Comparison of ENCODE assay signal across 23 cellular contexts in genomic region chr19:29961311-29961710, GRCh38. TPM values are rescaled to one million over a fixed set of nuclear protein-coding genes. Genes with fewer than 3 reads are reported as not detected.
DNase-seq lines count a peak whose midpoint lies in the region; ATAC-seq, FAIRE-seq and TF ChIP-seq lines count a peak whose summit lies in the region.
"Had no signal": no experiment of that assay in that cellular context is flagged by ENCODE, and none has a peak within 500 bp of the region (broad histone marks: within the 10 kb centered on the region; RNA-seq: fewer than 3 reads in every experiment).

No MANE protein-coding gene starts in this region.

- H3K27ac ChIP-seq in A549 (no peak overlapping the region), HEK293 (ENCODE audit: extremely low read depth, low read depth, low read length) (no peak overlapping the region)
- H3K27ac ChIP-seq in naive thymus-derived CD4-positive, alpha-beta T cell (ENCODE audit: low read depth, low read length) = no peak overlapping the region
- H3K27ac ChIP-seq: BLaER1 treated with 17β-estradiol and CSF1 and Interleukin-3, amounts not matched to agents 10 nM and 100 nM; C4-2B had no signal

- peaks cover 25% of the 10 kb centered on the region for H3K4me1 ChIP-seq in A549
- H3K4me1 ChIP-seq in HEK293 (ENCODE audit: control insufficient read depth, insufficient read depth, low read length) = peaks cover 56% of the 10 kb centered on the region
- peaks cover 14 to 16% of the 10 kb centered on the region in 2 donors for H3K4me1 ChIP-seq in naive thymus-derived CD4-positive, alpha-beta T cell (ENCODE audit: control insufficient read depth in 2 of 2, insufficient read depth in 2 of 2, low read length in 2 of 2)
- H3K4me1 ChIP-seq: Caco-2 had no signal

- POLR2A ChIA-PET in A549 (lab: Yijun Ruan, JAX) = interaction anchor here (0.6 kb wide), 1 partner anchor 77 kb away, joined by 3 read pairs; no protein-coding TSS in a partner anchor
- POLR2A ChIA-PET in HEK293 (lab: Yijun Ruan, JAX) = interaction anchor here (0.7 kb wide), 3 partner anchors 8 to 128 kb away, joined by 3 to 5 read pairs (median 4); no protein-coding TSS in a partner anchor
- POLR2A ChIA-PET in naive thymus-derived CD4-positive, alpha-beta T cell (lab: Charles Lee) = interaction anchor here (0.6 kb wide), 1 partner anchor 24 kb away, joined by 3 read pairs; no protein-coding TSS in a partner anchor

- H3K36me3 ChIP-seq in HEK293 (ENCODE audit: control insufficient read depth in 2 of 2, insufficient read depth in 1 of 2, low read length in 2 of 2) = peaks cover 0 to 40% of the 10 kb centered on the region in 2 experiments; a peak in 2 of 3 replicates
- no peaks in the 10 kb centered on the region for H3K36me3 ChIP-seq in naive thymus-derived CD4-positive, alpha-beta T cell (ENCODE audit: control insufficient read depth in 2 of 3, insufficient read depth in 3 of 3, low read length in 3 of 3)

- H3K27me3 ChIP-seq in naive thymus-derived CD4-positive, alpha-beta T cell (ENCODE audit: control insufficient read depth in 2 of 2, insufficient read depth in 2 of 2, low read length in 2 of 2) = no peaks in the 10 kb centered on the region
- H3K27me3 ChIP-seq: BLaER1 treated with 17β-estradiol and CSF1 and Interleukin-3, amounts not matched to agents 10 nM and 100 nM had no signal

- peaks cover 75% of the 10 kb centered on the region for H3K4me1 Mint-ChIP-seq in activated naive CD4-positive, alpha-beta T cell treated with anti-CD3 and anti-CD28 coated beads, Interleukin-2, amount 50 U/mL, for 24 hours
- peaks cover 64% of the 10 kb centered on the region for H3K4me1 Mint-ChIP-seq in activated naive CD4-positive, alpha-beta T cell treated with anti-CD3 and anti-CD28 coated beads for 36 hours (ENCODE audit: low read depth)
- H3K4me1 Mint-ChIP-seq in naive thymus-derived CD4-positive, alpha-beta T cell = peaks cover 36 to 95% (median 89%) of the 10 kb centered on the region in 7 donors

- no peak for ATAC-seq in A549
- no peak for ATAC-seq in naive thymus-derived CD4-positive, alpha-beta T cell
- no peak for ATAC-seq in HG02678 (IDR thresholded peaks at IDR 0.05; ENCODE audit: unreplicated experiment)
- ATAC-seq in GM21381 (IDR thresholded peaks at IDR 0.05; ENCODE audit: unreplicated experiment) = no peak
- ATAC-seq: CD8-positive, alpha-beta T cell had no signal

- H3K27me3 Mint-ChIP-seq in activated naive CD4-positive, alpha-beta T cell treated with anti-CD3 and anti-CD28 coated beads, Interleukin-2, amount 50 U/mL, for 24 hours = no peaks in the 10 kb centered on the region
- no peaks in the 10 kb centered on the region for H3K27me3 Mint-ChIP-seq in activated naive CD4-positive, alpha-beta T cell treated with anti-CD3 and anti-CD28 coated beads for 36 hours (ENCODE audit: low read depth)
- H3K27me3 Mint-ChIP-seq in naive thymus-derived CD4-positive, alpha-beta T cell = no peaks in the 10 kb centered on the region
- H3K27me3 Mint-ChIP-seq: B cell; CD4-positive, alpha-beta T cell had no signal

- intact Hi-C loops in activated naive CD4-positive, alpha-beta T cell treated with anti-CD3 and anti-CD28 coated beads for 36 hours (cut with micrococcal nuclease) = no loop called here
- intact Hi-C loops in naive thymus-derived CD4-positive, alpha-beta T cell (cut with micrococcal nuclease) = no loop called here

- no peak for TF ChIP-seq POLR2A in A549 (IDR thresholded peaks at IDR 0.05; ENCODE audit: low read length)

- TF ChIP-seq CTCF in A549 (IDR thresholded peaks at IDR 0.05) (no peak), HEK293 (tag by site-specific recombination; IDR thresholded peaks at IDR 0.05) (no peak)

- no peaks in the 10 kb centered on the region for H3K9me3 Mint-ChIP-seq in activated naive CD4-positive, alpha-beta T cell treated with anti-CD3 and anti-CD28 coated beads, Interleukin-2, amount 50 U/mL, for 24 hours
- no peaks in the 10 kb centered on the region for H3K9me3 Mint-ChIP-seq in activated naive CD4-positive, alpha-beta T cell treated with anti-CD3 and anti-CD28 coated beads for 36 hours
- peaks cover 0 to 5% (median 0%) of the 10 kb centered on the region in 11 donors for H3K9me3 Mint-ChIP-seq in naive thymus-derived CD4-positive, alpha-beta T cell
- H3K9me3 Mint-ChIP-seq: CD4-positive, alpha-beta T cell; CD8-positive, alpha-beta T cell had no signal

- no peak for TF ChIP-seq EP300 in A549 (IDR thresholded peaks at IDR 0.05)

- no peak overlapping the region for H3K4me2 ChIP-seq in A549
- H3K4me2 ChIP-seq: BLaER1 treated with 17β-estradiol and CSF1 and Interleukin-3, amounts not matched to agents 10 nM and 100 nM had no signal

- H3K4me3 ChIP-seq in A549 (no peak overlapping the region), HEK293 (ENCODE audit: low read depth, low read length) (no peak overlapping the region)
- no peak overlapping the region for H3K4me3 ChIP-seq in naive thymus-derived CD4-positive, alpha-beta T cell (ENCODE audit: low read length)
- H3K4me3 ChIP-seq: BLaER1 treated with 17β-estradiol and CSF1 and Interleukin-3, amounts not matched to agents 10 nM and 100 nM had no signal

- CTCF ChIA-PET in activated naive CD4-positive, alpha-beta T cell treated with anti-CD3 and anti-CD28 coated beads for 36 hours (lab: Charles Lee) = no interaction called here
- CTCF ChIA-PET in A549 (lab: Yijun Ruan, JAX) = interaction anchor here (1.3 kb wide), 1 partner anchor 245 kb away, joined by 4 read pairs; no protein-coding TSS in a partner anchor
- CTCF ChIA-PET in HEK293 (lab: Yijun Ruan, JAX) = no interaction called here
- CTCF ChIA-PET in naive thymus-derived CD4-positive, alpha-beta T cell (lab: Charles Lee) = interaction anchor here (0.6 kb wide), 1 partner anchor 11 kb away, joined by 3 read pairs; no protein-coding TSS in a partner anchor

- peak overlapping the region; percentile 38 for H3K27ac Mint-ChIP-seq in activated naive CD4-positive, alpha-beta T cell treated with anti-CD3 and anti-CD28 coated beads, Interleukin-2, amount 50 U/mL, for 24 hours
- H3K27ac Mint-ChIP-seq in activated naive CD4-positive, alpha-beta T cell treated with anti-CD3 and anti-CD28 coated beads for 36 hours = no peak overlapping the region
- peak overlapping the region in 2 of 9 donors; percentile 14 to 48 for H3K27ac Mint-ChIP-seq in naive thymus-derived CD4-positive, alpha-beta T cell
- H3K27ac Mint-ChIP-seq: B cell; CD4-positive, alpha-beta T cell; CD8-positive, alpha-beta T cell had no signal

- no peaks in the 10 kb centered on the region for H3K9me3 ChIP-seq in A549
- peaks cover 2% of the 10 kb centered on the region; the same call in 1 of the 2 replicates for H3K9me3 ChIP-seq in HEK293 (ENCODE audit: control insufficient read depth, insufficient read depth, low read depth, low read length)
- H3K9me3 ChIP-seq in naive thymus-derived CD4-positive, alpha-beta T cell (ENCODE audit: control insufficient read depth in 2 of 3, low read length in 3 of 3) = no peaks in the 10 kb centered on the region
- H3K9me3 ChIP-seq: Caco-2 had no signal

- DNase-seq in activated naive CD4-positive, alpha-beta T cell treated with anti-CD3 and anti-CD28 coated beads for 36 hours = no peak
- DNase-seq in A549 (ENCODE audit: low read depth in 1 of 2, low spot score in 1 of 2) = no peak
- DNase-seq in naive thymus-derived CD4-positive, alpha-beta T cell = no peak
- DNase-seq: 8988T; AML-193; Caco-2; Calu3; CD4-positive, alpha-beta T cell; CD8-positive, alpha-beta T cell; DMS79 treated with DMSO at 0.1 percent for 48 hours; GF-D8 had no signal

- WGBS in A549 (ENCODE audit: missing lambda C conversion rate) = 84% methylated on average over 3 of the region's 3 CpGs

- H3K4me3 Mint-ChIP-seq in activated naive CD4-positive, alpha-beta T cell treated with anti-CD3 and anti-CD28 coated beads, Interleukin-2, amount 50 U/mL, for 24 hours = peak overlapping the region; percentile 58
- H3K4me3 Mint-ChIP-seq in activated naive CD4-positive, alpha-beta T cell treated with anti-CD3 and anti-CD28 coated beads for 36 hours = no peak overlapping the region
- peak overlapping the region in 6 of 10 donors; percentile 5 to 76 (median 36) for H3K4me3 Mint-ChIP-seq in naive thymus-derived CD4-positive, alpha-beta T cell
- H3K4me3 Mint-ChIP-seq: B cell; CD4-positive, alpha-beta T cell; CD8-positive, alpha-beta T cell had no signal

- no peak for TF ChIP-seq RAD21 in A549 (conservative IDR thresholded peaks at IDR 0.05 in 1 of 2, IDR thresholded peaks at IDR 0.05 in 1 of 2)

- peak; percentile 68 for FAIRE-seq in A549 (lab: Jason Lieb, UNC)
- FAIRE-seq: A204.1, D721Med, G401.6, GM12891, GM19239 had no signal

- peaks cover 10% of the 10 kb centered on the region for H3K36me3 Mint-ChIP-seq in activated naive CD4-positive, alpha-beta T cell treated with anti-CD3 and anti-CD28 coated beads, Interleukin-2, amount 50 U/mL, for 24 hours
- peaks cover 5% of the 10 kb centered on the region for H3K36me3 Mint-ChIP-seq in activated naive CD4-positive, alpha-beta T cell treated with anti-CD3 and anti-CD28 coated beads for 36 hours (ENCODE audit: low read depth)
- H3K36me3 Mint-ChIP-seq in naive thymus-derived CD4-positive, alpha-beta T cell = peaks cover 0 to 17% (median 14%) of the 10 kb centered on the region in 5 donors

TF ChIP-seq in A549, 52 proteins besides CTCF, POLR2A, EP300 and RAD21 (continues in another document):
- TF ChIP-seq KDM5A (IDR thresholded peaks at IDR 0.05) (no peak), KDM1A (IDR thresholded peaks at IDR 0.05; ENCODE audit: low read depth) (no peak), ZSCAN20 (CRISPR knock-in tag; IDR thresholded peaks at IDR 0.05) (no peak), MYC (IDR thresholded peaks at IDR 0.05; ENCODE audit: borderline replicate concordance, low read length) (no peak)

TF ChIP-seq in HEK293, 187 proteins besides CTCF, POLR2A, EP300 and RAD21 (continues in another document):
- peak; percentile 95 for TF ChIP-seq ZNF146 (tag by site-specific recombination; IDR thresholded peaks at IDR 0.05)
- 0 out of 2 replicates have a peak, but pooled peaks have one; percentile 14 for TF ChIP-seq ZSCAN30 (tag by site-specific recombination; IDR thresholded peaks at IDR 0.05)
- TF ChIP-seq RBAK (tag by site-specific recombination; IDR thresholded peaks at IDR 0.05) = no peak
- no peak for TF ChIP-seq ZSCAN23 (tag by site-specific recombination; IDR thresholded peaks at IDR 0.05)
- no peak for TF ChIP-seq ZNF596 (tag by site-specific recombination; IDR thresholded peaks at IDR 0.05)

RNA-seq across cellular contexts. Expression of gene URI1, which starts 19.3 kb away (rescaled TPM):
- 10 to 100 TPM; 65.9 to 69.8 TPM for total RNA-seq in activated naive CD4-positive, alpha-beta T cell treated with anti-CD3 and anti-CD28 coated beads for 36 hours
- polyA plus RNA-seq in A549 (2011; rRNA removed) (157 and 228 TPM in 2 replicates), A549 (2017; fragmentation: RNase III; extraction: RNeasy Plus Mini Kit Qiagen cat#74134 plus additional on column Dnase treatment) (116 to 125 TPM (median 119 TPM) in 3 replicates)
- 49.3 and 63.3 TPM in 2 replicates for polyA plus RNA-seq in A549 (2012; cell fraction: cytosol; rRNA removed)
- polyA plus RNA-seq in A549 (2012; cell fraction: nucleus; rRNA removed) = 13.8 and 26.8 TPM in 2 replicates
- 112 and 125 TPM in 2 replicates for polyA minus RNA-seq in A549 (2011; rRNA and poly(A)+ RNA removed)
- total RNA-seq in naive thymus-derived CD4-positive, alpha-beta T cell = 100 to 1,000 TPM in 1 of 5 experiments, 10 to 100 TPM in 4; 55.0 to 106 (median 71.8) TPM
- 10 to 100 TPM; 17.5 to 27.3 TPM for polyA plus RNA-seq in naive thymus-derived CD4-positive, alpha-beta T cell

Comparison
In these comparisons a context has a peak if more than half of its experiments do, and no peak if none do; other contexts are left out.
1. CTCF ChIA-PET loops: an anchor here in A549 (1.3 kb wide) and naive thymus-derived CD4-positive, alpha-beta T cell (0.6 kb wide); none called in activated naive CD4-positive, alpha-beta T cell treated with anti-CD3 and anti-CD28 coated beads for 36 hours and HEK293.